23 cellular contexts compared by ENCODE assay signal in genomic region chr3:128723477-128723876, GRCh38.
"Had no signal": no experiment of that assay in that cellular context is flagged by ENCODE, and none has a peak within 500 bp of the region (broad histone marks: within the 10 kb centered on the region; RNA-seq: fewer than 3 reads in every experiment).

No MANE protein-coding gene starts in this region.

- H2AFZ ChIP-seq: parathyroid adenoma had no signal

- ATAC-seq: activated T-helper 17 cell treated with anti-CD3 and anti-CD28 coated beads, Interleukin-2, amount 50 U/mL, for 72 hours; left ventricle myocardium superior; mucosa of descending colon; naive thymus-derived CD4-positive, alpha-beta T cell; SK-N-SH treated with all-trans-retinoic acid at 6 μM for 48 hours; stimulated activated memory B cell treated with anti-CD40 and anti-IgM and Interleukin-4, amounts not matched to agents 10 μg/mL and 1 μg/mL and 100 μg/mL, for 72 hours; T-cell had no signal

- H3K27ac ChIP-seq: dorsolateral prefrontal cortex, epithelial cell of prostate, parathyroid adenoma, sigmoid colon, spleen, testis, upper lobe of left lung, WERI-Rb-1 had no signal

- H3K36me3 Mint-ChIP-seq: stimulated activated memory B cell treated with anti-CD40 and anti-IgM and Interleukin-4, amounts not matched to agents 10 μg/mL and 1 μg/mL and 100 μg/mL, for 72 hours; T-cell had no signal

- H3K9ac ChIP-seq: parathyroid adenoma had no signal

- H3K27me3 Mint-ChIP-seq: activated T-helper 17 cell treated with anti-CD3 and anti-CD28 coated beads, Interleukin-2, amount 50 U/mL, for 72 hours had no signal

- H3K9me3 ChIP-seq: mucosa of descending colon, sigmoid colon, spleen, testis, upper lobe of left lung had no signal

- H3K4me3 ChIP-seq: dorsolateral prefrontal cortex, mucosa of descending colon, sigmoid colon, spleen, testis, upper lobe of left lung had no signal

- FAIRE-seq: frontal cortex had no signal

- H3K27me3 ChIP-seq: dorsolateral prefrontal cortex, spleen, testis, upper lobe of left lung had no signal

- H3K36me3 ChIP-seq: sigmoid colon, spleen, upper lobe of left lung had no signal

- H3K4me3 Mint-ChIP-seq: activated naive CD8-positive, alpha-beta T cell treated with anti-CD3 and anti-CD28 coated beads, Interleukin-2, amount 10 ng/mL, durations not matched to agents 7 days and 5 days; activated T-helper 17 cell treated with anti-CD3 and anti-CD28 coated beads, Interleukin-2, amount 50 U/mL, for 72 hours; endodermal cell; stimulated activated memory B cell treated with anti-CD40 and anti-IgM and Interleukin-4, amounts not matched to agents 10 μg/mL and 1 μg/mL and 100 μg/mL, for 72 hours; T-cell had no signal

- DNase-seq: activated CD4-positive, alpha-beta T cell treated with anti-CD3 and anti-CD28 coated beads, Interleukin-2, amount 50 U/mL, for 48 hours; activated naive CD4-positive, alpha-beta T cell treated with Interleukin-2 at 50 U/mL for 16 hours; activated naive CD8-positive, alpha-beta T cell treated with anti-CD3 and anti-CD28 coated beads, Interleukin-2, amount 10 ng/mL, durations not matched to agents 7 days and 5 days; amygdala; dorsolateral prefrontal cortex; endodermal cell; left ventricle myocardium superior; mucosa of descending colon; naive thymus-derived CD4-positive, alpha-beta T cell; sigmoid colon; spleen; stimulated activated CD4-positive, alpha-beta T cell treated with anti-CD3 and anti-CD28 coated beads, Interleukin-4, amount 100 ng/mL, for 4 hours; T-cell; T1000; testis; upper lobe of left lung; WERI-Rb-1 had no signal

- H3K27ac Mint-ChIP-seq: activated naive CD8-positive, alpha-beta T cell treated with anti-CD3 and anti-CD28 coated beads, Interleukin-2, amount 10 ng/mL, durations not matched to agents 7 days and 5 days; activated T-helper 17 cell treated with anti-CD3 and anti-CD28 coated beads, Interleukin-2, amount 50 U/mL, for 72 hours; endodermal cell; T-cell had no signal

- H3K9me3 Mint-ChIP-seq: activated naive CD8-positive, alpha-beta T cell treated with anti-CD3 and anti-CD28 coated beads, Interleukin-2, amount 10 ng/mL, durations not matched to agents 7 days and 5 days; activated T-helper 17 cell treated with anti-CD3 and anti-CD28 coated beads, Interleukin-2, amount 50 U/mL, for 72 hours; endodermal cell; stimulated activated memory B cell treated with anti-CD40 and anti-IgM and Interleukin-4, amounts not matched to agents 10 μg/mL and 1 μg/mL and 100 μg/mL, for 72 hours; T-cell had no signal
